ENCODE assay signal across 16 cellular contexts in genomic region chr2:121690095-121690494, GRCh38.
"Had no signal": no experiment of that assay in that cellular context is flagged by ENCODE, and none has a peak within 500 bp of the region (broad histone marks: within the 10 kb centered on the region; RNA-seq: fewer than 3 reads in every experiment).

No MANE protein-coding gene starts in this region.

- H3K9me3 ChIP-seq: right atrium auricular region, upper lobe of left lung had no signal

- ATAC-seq: activated CD8-positive, alpha-beta T cell treated with anti-CD3 and anti-CD28 coated beads, Interleukin-2, amount 10 ng/mL, durations not matched to agents 7 days and 5 days; natural killer cell; stimulated activated naive CD8-positive, alpha-beta T cell treated with anti-CD3 and anti-CD28 coated beads, Interleukin-15, Interleukin-2, amounts not matched to agents 100 U/mL and 50 U/mL, for 24 hours; T-helper 17 cell had no signal

- H3K4me1 ChIP-seq: right atrium auricular region had no signal

- H3K36me3 ChIP-seq: brain microvascular endothelial cell, right atrium auricular region, upper lobe of left lung had no signal

- H3K4me3 ChIP-seq: right atrium auricular region, upper lobe of left lung had no signal

- FAIRE-seq: small intestine had no signal

- H3K27me3 ChIP-seq: brain microvascular endothelial cell, right atrium auricular region, upper lobe of left lung had no signal

- H3K27ac ChIP-seq: brain microvascular endothelial cell, right atrium auricular region, upper lobe of left lung had no signal

- DNase-seq: activated CD4-positive, alpha-beta T cell treated with anti-CD3 and anti-CD28 coated beads for 4 hours; activated CD8-positive, alpha-beta T cell treated with anti-CD3 and anti-CD28 coated beads, Interleukin-2, amount 10 ng/mL, durations not matched to agents 7 days and 5 days; activated naive CD8-positive, alpha-beta T cell treated with anti-CD3 and anti-CD28 coated beads, Interleukin-2, amount 10 ng/mL, durations not matched to agents 7 days and 5 days; anterior cingulate cortex; cortex of kidney; effector CD4-positive, alpha-beta T cell; kidney glomerular epithelial cell; left ventricle myocardium superior; natural killer cell; small intestine; stimulated activated CD4-positive, alpha-beta T cell treated with anti-CD3 and anti-CD28 coated beads, Interleukin-4, amount 100 ng/mL, for 4 hours; stimulated activated naive CD8-positive, alpha-beta T cell treated with anti-CD3 and anti-CD28 coated beads, Interleukin-15, Interleukin-2, amounts not matched to agents 100 U/mL and 50 U/mL, for 24 hours; T-helper 17 cell; upper lobe of left lung had no signal
